15 cellular contexts compared by ENCODE assay signal in the genomic region with DNA sequence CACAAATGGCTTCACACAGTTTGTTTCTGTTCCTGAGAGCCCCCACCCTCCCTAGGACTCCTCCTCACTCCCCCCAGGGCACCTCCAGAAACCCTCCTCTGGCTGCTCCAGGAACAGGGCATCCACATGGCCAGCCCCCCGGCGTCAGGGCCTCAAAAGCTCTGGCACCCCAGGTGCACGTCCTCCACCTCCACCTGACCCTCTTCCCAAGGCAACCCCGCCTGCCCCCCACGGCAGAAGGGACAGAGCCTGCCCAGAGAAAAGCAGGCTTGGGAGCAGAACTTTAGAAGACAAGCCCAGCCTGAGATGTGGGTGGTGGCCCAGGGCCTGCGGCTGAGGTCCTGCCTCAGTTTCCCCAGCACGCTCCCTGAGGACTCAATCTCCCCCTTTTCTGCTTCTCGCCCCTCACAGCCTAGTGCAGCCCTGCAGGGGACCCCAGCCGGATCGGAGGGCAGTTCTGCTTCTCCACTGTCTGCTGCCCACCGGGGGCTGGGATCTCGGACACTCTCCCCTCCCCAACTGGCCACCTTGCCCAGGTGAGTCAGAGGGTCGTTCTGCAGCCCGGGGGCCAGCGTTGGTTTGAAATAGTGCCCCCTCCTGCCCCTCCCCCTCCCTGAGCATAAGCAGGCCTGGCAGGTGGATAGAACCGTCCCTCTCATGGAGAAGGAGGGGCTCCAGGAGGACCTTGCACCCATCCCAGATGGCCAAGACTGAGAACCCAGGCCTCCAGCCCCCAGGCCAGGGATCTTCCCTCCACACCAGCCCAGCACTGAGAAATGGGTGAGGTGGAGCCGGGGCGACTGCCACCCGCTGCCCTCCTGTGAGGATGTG. TPM values are rescaled to one million over a fixed set of nuclear protein-coding genes. Genes with fewer than 3 reads are reported as not detected.
A peak's percentile ranks its signal among the peaks of the same experiment; 100 is the strongest.
DNase-seq lines count a peak whose midpoint lies in the region; ATAC-seq and TF ChIP-seq lines count a peak whose summit lies in the region.
"Had no signal": no experiment of that assay in that cellular context is flagged by ENCODE, and none has a peak within 500 bp of the region (broad histone marks: within the 10 kb centered on the region; RNA-seq: fewer than 3 reads in every experiment).

No MANE protein-coding gene starts in this region.

- no peak for TF ChIP-seq CTCF in mucosa of descending colon (IDR thresholded peaks at IDR 0.05)

- H3K4me1 Mint-ChIP-seq in activated naive CD4-positive, alpha-beta T cell treated with anti-CD3 and anti-CD28 coated beads, Interleukin-2, amount 10 ng/mL, durations not matched to agents 7 days and 5 days: peaks cover 23% of the 10 kb centered on the region
- H3K4me1 Mint-ChIP-seq in activated naive CD8-positive, alpha-beta T cell treated with anti-CD3 and anti-CD28 coated beads, Interleukin-2, amount 50 U/mL, for 24 hours: peaks cover 23% of the 10 kb centered on the region

- DNase-seq in activated naive CD4-positive, alpha-beta T cell treated with anti-CD3 and anti-CD28 coated beads, Interleukin-2, amount 10 ng/mL, durations not matched to agents 7 days and 5 days: no peak
- DNase-seq in activated naive CD4-positive, alpha-beta T cell treated with anti-CD3 and anti-CD28 coated beads, Interleukin-2, amount 50 U/mL, for 72 hours (ENCODE audit: low spot score in 2 of 2): no peak
- DNase-seq in activated naive CD8-positive, alpha-beta T cell treated with anti-CD3 and anti-CD28 coated beads, Interleukin-2, amount 50 U/mL, for 24 hours: no peak
- DNase-seq in mucosa of descending colon (peak in 2 of 3 donors; percentile 14 to 60), substantia nigra (lab: John Stamatoyannopoulos, UW) (no peak), H4 (ENCODE audit: low spot score) (no peak), hepatic stellate cell (ENCODE audit: low spot score) (no peak), D341Med (ENCODE audit: low spot score) (no peak)
- DNase-seq: activated CD4-positive, alpha-beta T cell treated with anti-CD3 and anti-CD28 coated beads for 48 hours; DMS79; glutamatergic neuron; NCI-H1436; NCI-H524; trophoblast cell had no signal

- ATAC-seq in activated naive CD4-positive, alpha-beta T cell treated with anti-CD3 and anti-CD28 coated beads, Interleukin-2, amount 50 U/mL, for 72 hours: no peak
- no peak for ATAC-seq in activated naive CD8-positive, alpha-beta T cell treated with anti-CD3 and anti-CD28 coated beads, Interleukin-2, amount 50 U/mL, for 24 hours
- ATAC-seq in mucosa of descending colon: no peak

- no peaks in the 10 kb centered on the region for H3K9me3 Mint-ChIP-seq in activated naive CD4-positive, alpha-beta T cell treated with anti-CD3 and anti-CD28 coated beads, Interleukin-2, amount 10 ng/mL, durations not matched to agents 7 days and 5 days
- no peaks in the 10 kb centered on the region for H3K9me3 Mint-ChIP-seq in activated naive CD4-positive, alpha-beta T cell treated with anti-CD3 and anti-CD28 coated beads, Interleukin-2, amount 50 U/mL, for 72 hours
- no peaks in the 10 kb centered on the region for H3K9me3 Mint-ChIP-seq in activated naive CD8-positive, alpha-beta T cell treated with anti-CD3 and anti-CD28 coated beads, Interleukin-2, amount 50 U/mL, for 24 hours

- peaks cover 34% of the 10 kb centered on the region for H3K27me3 Mint-ChIP-seq in activated naive CD4-positive, alpha-beta T cell treated with anti-CD3 and anti-CD28 coated beads, Interleukin-2, amount 10 ng/mL, durations not matched to agents 7 days and 5 days
- no peaks in the 10 kb centered on the region for H3K27me3 Mint-ChIP-seq in activated naive CD8-positive, alpha-beta T cell treated with anti-CD3 and anti-CD28 coated beads, Interleukin-2, amount 50 U/mL, for 24 hours

- H3K4me3 Mint-ChIP-seq in activated naive CD4-positive, alpha-beta T cell treated with anti-CD3 and anti-CD28 coated beads, Interleukin-2, amount 10 ng/mL, durations not matched to agents 7 days and 5 days: peak overlapping the region; percentile 23
- H3K4me3 Mint-ChIP-seq in activated naive CD8-positive, alpha-beta T cell treated with anti-CD3 and anti-CD28 coated beads, Interleukin-2, amount 50 U/mL, for 24 hours: peak overlapping the region; percentile 40

- intact Hi-C loops in mucosa of descending colon (cut with DNase I, micrococcal nuclease): no loop called here

- peaks cover 7% of the 10 kb centered on the region for H3K36me3 Mint-ChIP-seq in activated naive CD4-positive, alpha-beta T cell treated with anti-CD3 and anti-CD28 coated beads, Interleukin-2, amount 10 ng/mL, durations not matched to agents 7 days and 5 days
- H3K36me3 Mint-ChIP-seq in activated naive CD4-positive, alpha-beta T cell treated with anti-CD3 and anti-CD28 coated beads, Interleukin-2, amount 50 U/mL, for 72 hours: peaks cover 5 to 6% of the 10 kb centered on the region in 2 donors
- H3K36me3 Mint-ChIP-seq in activated naive CD8-positive, alpha-beta T cell treated with anti-CD3 and anti-CD28 coated beads, Interleukin-2, amount 50 U/mL, for 24 hours (ENCODE audit: low read depth): peaks cover 4% of the 10 kb centered on the region

- H3K27ac ChIP-seq in substantia nigra (ENCODE audit: low read depth, low read length, poor library complexity, severe bottlenecking): peak overlapping the region; percentile 58

- H3K9me3 ChIP-seq in mucosa of descending colon: no peaks in the 10 kb centered on the region
- H3K9me3 ChIP-seq: Peyer's patch had no signal

- H3K4me1 ChIP-seq in mucosa of descending colon (ENCODE audit: low read depth): peaks cover 20% of the 10 kb centered on the region

- no peak overlapping the region for H3K4me3 ChIP-seq in mucosa of descending colon
- H3K4me3 ChIP-seq: Peyer's patch had no signal

- H3K27ac Mint-ChIP-seq in activated naive CD4-positive, alpha-beta T cell treated with anti-CD3 and anti-CD28 coated beads, Interleukin-2, amount 10 ng/mL, durations not matched to agents 7 days and 5 days: no peak overlapping the region
- H3K27ac Mint-ChIP-seq in activated naive CD4-positive, alpha-beta T cell treated with anti-CD3 and anti-CD28 coated beads, Interleukin-2, amount 50 U/mL, for 72 hours: no peak overlapping the region
- H3K27ac Mint-ChIP-seq in activated naive CD8-positive, alpha-beta T cell treated with anti-CD3 and anti-CD28 coated beads, Interleukin-2, amount 50 U/mL, for 24 hours: no peak overlapping the region

- CTCF ChIA-PET in activated naive CD4-positive, alpha-beta T cell treated with anti-CD3 and anti-CD28 coated beads, Interleukin-2, amount 10 ng/mL, durations not matched to agents 7 days and 5 days (lab: Charles Lee): no interaction called here

- H3K36me3 ChIP-seq in mucosa of descending colon (ENCODE audit: low read depth): no peaks in the 10 kb centered on the region
- H3K36me3 ChIP-seq: Peyer's patch had no signal

RNA-seq across cellular contexts. Expression of a gene that starts 2.4 kb away (rescaled TPM):
- total RNA-seq in activated naive CD4-positive, alpha-beta T cell treated with anti-CD3 and anti-CD28 coated beads, Interleukin-2, amount 50 U/mL, for 72 hours: 10 to 100 TPM; 84.4 to 98.2 TPM
- total RNA-seq in mucosa of descending colon: 10 to 100 TPM; 36.8 to 52.6 (median 42.7) TPM
- 13.7 and 17.2 TPM in 2 replicates for total RNA-seq in H4 (2014; rRNA removed; shearing (Covaris generic))

RNA-seq across cellular contexts. Expression of a gene that starts 12.8 kb away (rescaled TPM):
- total RNA-seq in activated naive CD4-positive, alpha-beta T cell treated with anti-CD3 and anti-CD28 coated beads, Interleukin-2, amount 50 U/mL, for 72 hours: 1 to 10 TPM; 2.1 to 2.5 TPM
- total RNA-seq in mucosa of descending colon: under 1 TPM in 1 of 3 donors, not detected in 2; 0.44 TPM
- total RNA-seq in H4 (2014; rRNA removed; shearing (Covaris generic)): 4.2 and 4.4 TPM in 2 replicates

RNA-seq across cellular contexts. Expression of a gene that starts 17.5 kb away (rescaled TPM):
- 10 to 100 TPM; 22.5 to 23.4 TPM for total RNA-seq in activated naive CD4-positive, alpha-beta T cell treated with anti-CD3 and anti-CD28 coated beads, Interleukin-2, amount 50 U/mL, for 72 hours
- total RNA-seq in mucosa of descending colon: 10 to 100 TPM; 21.5 to 23.8 (median 23.1) TPM
- 13.4 and 19.6 TPM in 2 replicates for total RNA-seq in H4 (2014; rRNA removed; shearing (Covaris generic))

Comparison
In these comparisons a context has a peak if more than half of its experiments do, and no peak if none do; other contexts are left out.
1. DNase-seq: peak in mucosa of descending colon (2 of 3); none in activated naive CD4-positive, alpha-beta T cell treated with anti-CD3 and anti-CD28 coated beads, Interleukin-2, amount 10 ng/mL, durations not matched to agents 7 days and 5 days (single experiment), activated naive CD4-positive, alpha-beta T cell treated with anti-CD3 and anti-CD28 coated beads, Interleukin-2, amount 50 U/mL, for 72 hours (0 of 2), activated naive CD8-positive, alpha-beta T cell treated with anti-CD3 and anti-CD28 coated beads, Interleukin-2, amount 50 U/mL, for 24 hours (single experiment), substantia nigra (0 of 49), H4 (single experiment), hepatic stellate cell (single experiment) and D341Med (single experiment).